Comparison of ENCODE assay signal across 7 cellular contexts in genomic region chr12:107231269-107231668, GRCh38.
"Had no signal": no experiment of that assay in that cellular context is flagged by ENCODE, and none has a peak within 500 bp of the region (broad histone marks: within the 10 kb centered on the region; RNA-seq: fewer than 3 reads in every experiment).

No MANE protein-coding gene starts in this region.

- H3K9me3 Mint-ChIP-seq: GM23338, H9 had no signal

- H3K27ac Mint-ChIP-seq: GM23338, H9 had no signal

- H3K4me2 ChIP-seq: GM23338 had no signal

- FAIRE-seq: H1, H54, HTR-8/SVneo had no signal

- H3K4me3 ChIP-seq: GM23338 had no signal

- H3K4me3 Mint-ChIP-seq: GM23338, H9 had no signal

- DNase-seq: H9, HCEC 1CT, IMR-90 had no signal

- ATAC-seq: GM23338 had no signal

- H2AFZ ChIP-seq: GM23338 had no signal
